1 cellular context compared by ENCODE assay signal in the genomic region with DNA sequence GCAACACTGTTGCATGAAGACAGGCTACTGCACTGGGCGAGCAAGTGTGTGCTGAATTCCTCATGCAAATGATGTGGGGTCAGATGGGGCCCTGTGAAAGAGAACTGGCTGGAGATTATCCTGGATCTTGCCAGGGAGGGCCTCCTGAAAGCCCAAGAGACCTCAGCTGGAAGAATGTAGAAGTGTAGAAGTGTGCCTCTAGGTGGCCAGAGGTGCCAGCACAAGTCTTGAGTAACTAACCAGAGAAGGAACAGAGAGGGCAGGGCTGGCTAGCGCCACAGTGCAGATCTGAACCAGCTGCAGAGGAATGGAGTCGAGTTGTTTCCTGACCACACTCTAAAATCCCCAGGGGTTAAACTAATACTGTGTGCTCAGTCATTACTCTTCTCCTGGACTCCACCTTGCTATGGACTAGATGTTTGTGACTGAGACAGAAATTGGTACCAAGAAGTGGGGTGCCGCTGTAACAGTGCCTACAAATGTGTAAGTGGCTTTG.
TF ChIP-seq lines count a peak whose summit lies in the region.

No MANE protein-coding gene starts in this region.

TF ChIP-seq in HCT116, 20 proteins besides CTCF, POLR2A, EP300 and RAD21 (continued from another document):
- TF ChIP-seq, protein P1, sequence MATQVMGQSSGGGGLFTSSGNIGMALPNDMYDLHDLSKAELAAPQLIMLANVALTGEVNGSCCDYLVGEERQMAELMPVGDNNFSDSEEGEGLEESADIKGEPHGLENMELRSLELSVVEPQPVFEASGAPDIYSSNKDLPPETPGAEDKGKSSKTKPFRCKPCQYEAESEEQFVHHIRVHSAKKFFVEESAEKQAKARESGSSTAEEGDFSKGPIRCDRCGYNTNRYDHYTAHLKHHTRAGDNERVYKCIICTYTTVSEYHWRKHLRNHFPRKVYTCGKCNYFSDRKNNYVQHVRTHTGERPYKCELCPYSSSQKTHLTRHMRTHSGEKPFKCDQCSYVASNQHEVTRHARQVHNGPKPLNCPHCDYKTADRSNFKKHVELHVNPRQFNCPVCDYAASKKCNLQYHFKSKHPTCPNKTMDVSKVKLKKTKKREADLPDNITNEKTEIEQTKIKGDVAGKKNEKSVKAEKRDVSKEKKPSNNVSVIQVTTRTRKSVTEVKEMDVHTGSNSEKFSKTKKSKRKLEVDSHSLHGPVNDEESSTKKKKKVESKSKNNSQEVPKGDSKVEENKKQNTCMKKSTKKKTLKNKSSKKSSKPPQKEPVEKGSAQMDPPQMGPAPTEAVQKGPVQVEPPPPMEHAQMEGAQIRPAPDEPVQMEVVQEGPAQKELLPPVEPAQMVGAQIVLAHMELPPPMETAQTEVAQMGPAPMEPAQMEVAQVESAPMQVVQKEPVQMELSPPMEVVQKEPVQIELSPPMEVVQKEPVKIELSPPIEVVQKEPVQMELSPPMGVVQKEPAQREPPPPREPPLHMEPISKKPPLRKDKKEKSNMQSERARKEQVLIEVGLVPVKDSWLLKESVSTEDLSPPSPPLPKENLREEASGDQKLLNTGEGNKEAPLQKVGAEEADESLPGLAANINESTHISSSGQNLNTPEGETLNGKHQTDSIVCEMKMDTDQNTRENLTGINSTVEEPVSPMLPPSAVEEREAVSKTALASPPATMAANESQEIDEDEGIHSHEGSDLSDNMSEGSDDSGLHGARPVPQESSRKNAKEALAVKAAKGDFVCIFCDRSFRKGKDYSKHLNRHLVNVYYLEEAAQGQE (IDR thresholded peaks at IDR 0.05; ENCODE audit: low read depth) = no peak
- TF ChIP-seq JUND (IDR thresholded peaks at IDR 0.05) (no peak), SP1 (IDR thresholded peaks at IDR 0.05; ENCODE audit: low read depth) (no peak), TCF7L2 (IDR thresholded peaks at IDR 0.05; ENCODE audit: borderline replicate concordance, extremely low read depth, insufficient read depth, insufficient read length) (no peak), YY1 (IDR thresholded peaks at IDR 0.05; ENCODE audit: extremely low read depth, insufficient replicate concordance, low read depth, low read length) (no peak), SIN3A (IDR thresholded peaks at IDR 0.05; ENCODE audit: low read depth) (no peak), CEBPB (IDR thresholded peaks at IDR 0.05; ENCODE audit: low read depth) (no peak), CBX3 (IDR thresholded peaks at IDR 0.05; ENCODE audit: low read depth) (no peak), EZH2phosphoT487 (IDR thresholded peaks at IDR 0.05; ENCODE audit: borderline replicate concordance) (no peak), ZNF274 (IDR thresholded peaks at IDR 0.05; ENCODE audit: low read depth, low read length) (no peak), EGR1 (IDR thresholded peaks at IDR 0.05; ENCODE audit: low read depth) (no peak)
- TF ChIP-seq, protein P2, sequence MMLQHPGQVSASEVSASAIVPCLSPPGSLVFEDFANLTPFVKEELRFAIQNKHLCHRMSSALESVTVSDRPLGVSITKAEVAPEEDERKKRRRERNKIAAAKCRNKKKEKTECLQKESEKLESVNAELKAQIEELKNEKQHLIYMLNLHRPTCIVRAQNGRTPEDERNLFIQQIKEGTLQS (IDR thresholded peaks at IDR 0.05) = no peak
- TF ChIP-seq, protein P3, sequence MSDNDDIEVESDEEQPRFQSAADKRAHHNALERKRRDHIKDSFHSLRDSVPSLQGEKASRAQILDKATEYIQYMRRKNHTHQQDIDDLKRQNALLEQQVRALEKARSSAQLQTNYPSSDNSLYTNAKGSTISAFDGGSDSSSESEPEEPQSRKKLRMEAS (IDR thresholded peaks at IDR 0.05) = no peak
- TF ChIP-seq, protein P4, sequence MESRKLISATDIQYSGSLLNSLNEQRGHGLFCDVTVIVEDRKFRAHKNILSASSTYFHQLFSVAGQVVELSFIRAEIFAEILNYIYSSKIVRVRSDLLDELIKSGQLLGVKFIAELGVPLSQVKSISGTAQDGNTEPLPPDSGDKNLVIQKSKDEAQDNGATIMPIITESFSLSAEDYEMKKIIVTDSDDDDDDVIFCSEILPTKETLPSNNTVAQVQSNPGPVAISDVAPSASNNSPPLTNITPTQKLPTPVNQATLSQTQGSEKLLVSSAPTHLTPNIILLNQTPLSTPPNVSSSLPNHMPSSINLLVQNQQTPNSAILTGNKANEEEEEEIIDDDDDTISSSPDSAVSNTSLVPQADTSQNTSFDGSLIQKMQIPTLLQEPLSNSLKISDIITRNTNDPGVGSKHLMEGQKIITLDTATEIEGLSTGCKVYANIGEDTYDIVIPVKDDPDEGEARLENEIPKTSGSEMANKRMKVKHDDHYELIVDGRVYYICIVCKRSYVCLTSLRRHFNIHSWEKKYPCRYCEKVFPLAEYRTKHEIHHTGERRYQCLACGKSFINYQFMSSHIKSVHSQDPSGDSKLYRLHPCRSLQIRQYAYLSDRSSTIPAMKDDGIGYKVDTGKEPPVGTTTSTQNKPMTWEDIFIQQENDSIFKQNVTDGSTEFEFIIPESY (IDR thresholded peaks at IDR 0.05; ENCODE audit: extremely low read depth, insufficient replicate concordance, low read length) = no peak
